ENCODE assay signal across 8 cellular contexts in genomic region chr5:173057062-173057924, GRCh38. TPM values are rescaled to one million over a fixed set of nuclear protein-coding genes. Genes with fewer than 3 reads are reported as not detected.
DNase-seq lines count a peak whose midpoint lies in the region; ATAC-seq and TF ChIP-seq lines count a peak whose summit lies in the region.

No MANE protein-coding gene starts in this region.

- H3K9ac ChIP-seq in OCI-LY3 (ENCODE audit: low read length) = peak overlapping the region; percentile 82

- peak overlapping the region; percentile 74; the same call in 1 of the 2 replicates for H2AFZ ChIP-seq in OCI-LY3 (ENCODE audit: low read depth, low read length)

- peak; percentile 76 for ATAC-seq in GM21528 (IDR thresholded peaks at IDR 0.05; ENCODE audit: low FRiP score, unreplicated experiment)

- peak; percentile 95 for DNase-seq in DMS 273 treated with DMSO at 0.1 percent for 48 hours (lab: John Stamatoyannopoulos, UW)
- peak; percentile 96 for DNase-seq in HuH-7.5 (ENCODE audit: low spot score)
- DNase-seq in activated T-cell treated with anti-CD3 and anti-CD28 coated beads for 24 hours (ENCODE audit: low read depth) = peak; percentile 99
- DNase-seq in epidermal melanocyte (ENCODE audit: insufficient read length, low spot score) = peak; percentile 94
- peak; percentile 99 for DNase-seq in stimulated activated CD8-positive, alpha-beta memory T cell treated with anti-CD3 and anti-CD28 coated beads, Interleukin-2, amount 100 ng/mL, for 48 hours (ENCODE audit: low read depth in 2 of 2)

- peaks cover 23% of the 10 kb centered on the region for H3K79me2 ChIP-seq in OCI-LY3 (ENCODE audit: low read length)

- H3K4me2 ChIP-seq in OCI-LY3 (ENCODE audit: low read length) = peak overlapping the region; percentile 87

- H3K36me3 ChIP-seq in OCI-LY3 (replicated peaks; ENCODE audit: low read depth, low read length) = no peaks in the 10 kb centered on the region

- no peaks in the 10 kb centered on the region for H3K9me3 ChIP-seq in OCI-LY3 (ENCODE audit: insufficient read depth, low read length)
- no peaks in the 10 kb centered on the region for H3K9me3 ChIP-seq in mononuclear cell (ENCODE audit: low read depth, low read length)

- no peaks in the 10 kb centered on the region for H3K27me3 ChIP-seq in OCI-LY3 (ENCODE audit: low read depth, low read length)
- no peaks in the 10 kb centered on the region for H3K27me3 ChIP-seq in mononuclear cell (ENCODE audit: insufficient read depth, low read length)

- H3K27ac ChIP-seq in OCI-LY3 (ENCODE audit: low read length) = peak overlapping the region; percentile 86

- peaks cover 41% of the 10 kb centered on the region for H3K4me1 ChIP-seq in OCI-LY3 (ENCODE audit: low read length)
- peaks cover 31% of the 10 kb centered on the region for H3K4me1 ChIP-seq in mononuclear cell (ENCODE audit: insufficient read depth, low read length)

- H4K20me1 ChIP-seq in OCI-LY3 (ENCODE audit: insufficient read depth, low read length) = no peaks in the 10 kb centered on the region

- TF ChIP-seq CTCF in OCI-LY3 (IDR thresholded peaks at IDR 0.05; ENCODE audit: low read depth, low read length) = no peak

- H3K4me3 ChIP-seq in OCI-LY3 (ENCODE audit: low read length) (peak overlapping the region; percentile 94), mononuclear cell (ENCODE audit: low read length) (peak overlapping the region; percentile 92)

RNA-seq across cellular contexts. Expression of gene CREBRF, which starts 1.1 kb away (rescaled TPM):
- total RNA-seq in mononuclear cell = 161 TPM

Comparison
In these comparisons a context has a peak if more than half of its experiments do, and no peak if none do; other contexts are left out.
1. Peak in every context shown above with its lines: DNase-seq, ATAC-seq, H3K4me3 ChIP-seq and H3K27ac ChIP-seq.